30 cellular contexts compared by ENCODE assay signal in the genomic region with DNA sequence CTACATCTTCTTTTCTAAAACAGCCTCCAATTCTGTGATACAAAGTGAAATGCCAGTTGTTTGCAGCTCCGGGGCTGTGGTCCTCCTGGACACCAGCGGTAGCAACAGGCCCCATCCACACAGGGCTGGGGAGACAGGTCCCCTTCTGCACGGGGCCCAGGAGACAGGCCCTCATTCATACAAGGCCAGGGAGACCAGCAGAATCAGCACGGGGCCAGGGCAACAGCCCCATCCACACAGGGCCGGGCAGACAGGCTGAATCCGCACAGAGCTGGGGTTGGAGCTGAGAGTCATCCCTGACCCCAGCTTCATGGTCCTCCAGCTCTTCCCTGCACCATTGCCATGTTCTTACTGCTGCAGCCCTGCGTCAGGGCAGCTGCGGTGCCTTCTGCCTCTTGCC.
"Had no signal": no experiment of that assay in that cellular context is flagged by ENCODE, and none has a peak within 500 bp of the region (broad histone marks: within the 10 kb centered on the region; RNA-seq: fewer than 3 reads in every experiment).

No MANE protein-coding gene starts in this region.

- H3K27me3 ChIP-seq: dorsolateral prefrontal cortex, esophagus squamous epithelium, heart right ventricle, left lung, neural progenitor cell, ovary, sigmoid colon, spleen, testis, tibial artery had no signal

- DNase-seq: dorsolateral prefrontal cortex; effector CD8-positive, alpha-beta T cell; esophagus squamous epithelium; foreskin melanocyte; glutamatergic neuron; heart right ventricle; left cardiac atrium; left lung; mesenchymal stem cell; mucosa of descending colon; naive B cell; nucleus accumbens; ovary; psoas muscle; right cardiac atrium; sigmoid colon; spleen; stimulated activated CD4-positive, alpha-beta T cell treated with anti-CD3 and anti-CD28 coated beads, Interleukin-4, amount 100 ng/mL, for 4 hours; stimulated activated naive CD8-positive, alpha-beta T cell treated with anti-CD3 and anti-CD28 coated beads, Interleukin-15, Interleukin-2, amounts not matched to agents 100 U/mL and 50 U/mL, for 24 hours; substantia nigra; testis; tibial artery had no signal

- H3K4me2 ChIP-seq: neural progenitor cell had no signal

- H3K9me3 ChIP-seq: esophagus squamous epithelium, heart right ventricle, left lung, mucosa of descending colon, ovary, psoas muscle, sigmoid colon, spleen, testis, tibial artery had no signal

- H3K27ac Mint-ChIP-seq: mesothelial cell of epicardium; nephron; stimulated activated memory B cell treated with anti-CD40 and anti-IgM and Interleukin-4, amounts not matched to agents 10 μg/mL and 1 μg/mL and 100 μg/mL, for 72 hours; type B pancreatic cell had no signal

- H3K4me3 Mint-ChIP-seq: mesothelial cell of epicardium; nephron; neural progenitor cell; stimulated activated memory B cell treated with anti-CD40 and anti-IgM and Interleukin-4, amounts not matched to agents 10 μg/mL and 1 μg/mL and 100 μg/mL, for 72 hours; type B pancreatic cell had no signal

- H3K4me3 ChIP-seq: dorsolateral prefrontal cortex, esophagus squamous epithelium, heart right ventricle, left lung, mucosa of descending colon, neural progenitor cell, ovary, psoas muscle, sigmoid colon, spleen, testis, tibial artery had no signal

- ATAC-seq: left cardiac atrium; left lung; psoas muscle; right cardiac atrium; stimulated activated memory B cell treated with anti-CD40 and anti-IgM and Interleukin-4, amounts not matched to agents 10 μg/mL and 1 μg/mL and 100 μg/mL, for 72 hours; stimulated activated naive CD8-positive, alpha-beta T cell treated with anti-CD3 and anti-CD28 coated beads, Interleukin-15, Interleukin-2, amounts not matched to agents 100 U/mL and 50 U/mL, for 24 hours had no signal

- H3K36me3 ChIP-seq: heart right ventricle, neural progenitor cell, ovary, tibial artery had no signal

- H3K9me3 Mint-ChIP-seq: mesothelial cell of epicardium; naive B cell; nephron; neural progenitor cell; stimulated activated memory B cell treated with anti-CD40 and anti-IgM and Interleukin-4, amounts not matched to agents 10 μg/mL and 1 μg/mL and 100 μg/mL, for 72 hours; type B pancreatic cell had no signal

- FAIRE-seq: colon, endothelial cell of umbilical vein, islet of Langerhans had no signal

- H3K4me1 ChIP-seq: left lung, testis had no signal

- H3K9ac ChIP-seq: neural progenitor cell had no signal

- H3K27me3 Mint-ChIP-seq: naive B cell; stimulated activated memory B cell treated with anti-CD40 and anti-IgM and Interleukin-4, amounts not matched to agents 10 μg/mL and 1 μg/mL and 100 μg/mL, for 72 hours had no signal

- H2AFZ ChIP-seq: neural progenitor cell had no signal

- H3K27ac ChIP-seq: dorsolateral prefrontal cortex, esophagus squamous epithelium, heart right ventricle, left lung, neural progenitor cell, ovary, psoas muscle, sigmoid colon, spleen, testis, tibial artery had no signal
